In the genomic region with DNA sequence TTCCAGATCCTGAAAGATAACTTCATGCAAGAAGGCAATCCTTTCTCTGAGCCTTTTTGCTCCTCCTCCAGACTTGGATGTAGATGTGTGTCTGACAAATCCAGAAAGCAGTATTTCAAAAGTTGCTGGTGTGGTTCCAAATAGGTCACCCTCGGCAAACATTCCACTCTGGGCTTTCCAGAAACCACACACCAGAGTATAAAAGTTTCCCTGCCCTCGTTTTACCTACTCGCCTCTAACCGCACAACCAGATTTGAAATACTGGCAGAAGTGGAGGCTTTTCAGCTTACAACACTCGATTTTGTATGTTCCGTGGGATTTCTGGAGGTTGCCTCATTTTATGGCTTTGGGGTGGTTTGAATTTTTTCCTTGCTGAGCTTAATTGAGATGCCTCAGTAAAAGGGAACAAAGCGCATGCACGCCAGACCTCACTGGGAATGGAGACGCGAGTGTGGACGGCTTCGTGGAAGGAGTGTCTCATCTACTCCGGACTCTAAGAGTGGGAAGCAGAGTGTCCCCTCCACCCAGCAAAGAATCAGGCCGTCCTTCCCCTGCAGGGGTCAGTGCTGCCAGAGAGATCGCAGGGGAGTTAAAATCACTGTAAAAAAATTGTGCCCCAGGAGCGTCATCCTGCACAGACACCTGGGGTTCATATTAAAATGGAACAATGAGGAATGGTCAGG, we compare ENCODE assay signal across 9 cellular contexts. TPM values are rescaled to one million over a fixed set of nuclear protein-coding genes. Genes with fewer than 3 reads are reported as not detected.
A peak's percentile ranks its signal among the peaks of the same experiment; 100 is the strongest.
DNase-seq lines count a peak whose midpoint lies in the region; ATAC-seq and TF ChIP-seq lines count a peak whose summit lies in the region.
"Had no signal": no experiment of that assay in that cellular context is flagged by ENCODE, and none has a peak within 500 bp of the region (broad histone marks: within the 10 kb centered on the region; RNA-seq: fewer than 3 reads in every experiment).

No MANE protein-coding gene starts in this region.

- no peaks in the 10 kb centered on the region for H3K36me3 ChIP-seq in right lobe of liver

- peaks cover 0 to 20% (median 4%) of the 10 kb centered on the region in 4 donors for H3K4me1 ChIP-seq in right lobe of liver

- no peaks in the 10 kb centered on the region for H3K27me3 ChIP-seq in right lobe of liver

- H3K27ac ChIP-seq in right lobe of liver, result peak overlapping the region in 2 of 3 donors; percentile 32 to 69

- WGBS in right lobe of liver (ENCODE audit: insufficient coverage, low coverage, low lambda C conversion rate, missing lambda C conversion rate), result 43% methylated on average over 16 of the region's 16 CpGs

- no peak overlapping the region for H3K4me3 ChIP-seq in LNCaP clone FGC (ENCODE audit: low read depth, low read length)
- H3K4me3 ChIP-seq in right lobe of liver, result peak overlapping the region in 1 of 3 donors; percentile 2

- no peaks in the 10 kb centered on the region for H3K9me3 ChIP-seq in right lobe of liver

- no peak for TF ChIP-seq POLR2A in right lobe of liver (IDR thresholded peaks at IDR 0.05)

- peak; percentile 52 for DNase-seq in LNCaP clone FGC (ENCODE audit: low read depth)
- DNase-seq in cerebellum (ENCODE audit: low spot score), result peak; percentile 42
- peak in 1 of 3 donors; percentile 73 for DNase-seq in right lobe of liver
- DNase-seq in ureter (ENCODE audit: low spot score), result peak; percentile 65
- DNase-seq in NCI-H1694 treated with DMSO at 0.1 percent for 48 hours (lab: John Stamatoyannopoulos, UW), result no peak
- no peak for DNase-seq in cerebellar nuclear complex (lab: John Stamatoyannopoulos, UW)
- DNase-seq: NCI-H2107; stimulated activated CD8-positive, alpha-beta memory T cell treated with anti-CD3 and anti-CD28 coated beads, Interleukin-4, amount 100 ng/mL, for 48 hours had no signal

- intact Hi-C loops in right lobe of liver (cut with DNase I), result no loop called here

- ATAC-seq in right lobe of liver (peak; percentile 86 to 94 (median 92)), GM21576 (IDR thresholded peaks at IDR 0.05; ENCODE audit: unreplicated experiment) (no peak)

- TF ChIP-seq CTCF in LNCaP clone FGC (IDR thresholded peaks at IDR 0.05; ENCODE audit: control insufficient read depth, extremely low read depth, insufficient read depth) (no peak), right lobe of liver (IDR thresholded peaks at IDR 0.05) (no peak)

RNA-seq across cellular contexts. Expression of a gene that starts 44.0 kb away (rescaled TPM):
- total RNA-seq in cerebellum (510 TPM), right lobe of liver (100 to 1,000 TPM; 363 to 497 (median 443) TPM), ureter (1,638 TPM)

Comparison
In these comparisons a context has a peak if more than half of its experiments do, and no peak if none do; other contexts are left out.
1. DNase-seq: peak in LNCaP clone FGC (single experiment), cerebellum (single experiment) and ureter (single experiment); none in NCI-H1694 treated with DMSO at 0.1 percent for 48 hours (single experiment) and cerebellar nuclear complex (0 of 2).